Comparison of ENCODE assay signal across 22 cellular contexts in genomic region chr7:54701982-54702381, GRCh38.
"Had no signal": no experiment of that assay in that cellular context is flagged by ENCODE, and none has a peak within 500 bp of the region (broad histone marks: within the 10 kb centered on the region; RNA-seq: fewer than 3 reads in every experiment).

No MANE protein-coding gene starts in this region.

- H3K27ac ChIP-seq: KMS-11, SJSA1, SK-N-MC had no signal

- H3K9me3 ChIP-seq: SJSA1 had no signal

- H3K27me3 ChIP-seq: SJSA1 had no signal

- H3K4me3 ChIP-seq: SJSA1, SK-N-MC had no signal

- H3K36me3 ChIP-seq: SJSA1 had no signal

- H3K4me2 ChIP-seq: KMS-11 had no signal

- H3K4me1 ChIP-seq: SJSA1 had no signal

- ATAC-seq: HepG2 had no signal

- H3K9ac ChIP-seq: KMS-11 had no signal

- DNase-seq: IMR-90, Kasumi-1, MM.1S, NCI-H1092 treated with DMSO at 0.1 percent for 48 hours, NCI-H1436, NCI-H187, NCI-H2029, NCI-H2081 treated with DMSO at 0.1 percent for 48 hours, NCI-H2171, NCI-H226, NCI-H446, NCI-H510A, NCI-H524 treated with DMSO at 0.1 percent for 48 hours, NCI-H69, NCI-H774, Right ventricle myocardium superior, RPMI8226, SIG-M5 had no signal
